ENCODE assay signal across 2 cellular contexts in genomic region chr7:1569016-1569415, GRCh38.
TF ChIP-seq lines count a peak whose summit lies in the region.

No MANE protein-coding gene starts in this region.

TF ChIP-seq in SK-N-SH, 30 proteins besides CTCF, POLR2A, EP300 and RAD21 (continued from another document):
- TF ChIP-seq, protein P1, sequence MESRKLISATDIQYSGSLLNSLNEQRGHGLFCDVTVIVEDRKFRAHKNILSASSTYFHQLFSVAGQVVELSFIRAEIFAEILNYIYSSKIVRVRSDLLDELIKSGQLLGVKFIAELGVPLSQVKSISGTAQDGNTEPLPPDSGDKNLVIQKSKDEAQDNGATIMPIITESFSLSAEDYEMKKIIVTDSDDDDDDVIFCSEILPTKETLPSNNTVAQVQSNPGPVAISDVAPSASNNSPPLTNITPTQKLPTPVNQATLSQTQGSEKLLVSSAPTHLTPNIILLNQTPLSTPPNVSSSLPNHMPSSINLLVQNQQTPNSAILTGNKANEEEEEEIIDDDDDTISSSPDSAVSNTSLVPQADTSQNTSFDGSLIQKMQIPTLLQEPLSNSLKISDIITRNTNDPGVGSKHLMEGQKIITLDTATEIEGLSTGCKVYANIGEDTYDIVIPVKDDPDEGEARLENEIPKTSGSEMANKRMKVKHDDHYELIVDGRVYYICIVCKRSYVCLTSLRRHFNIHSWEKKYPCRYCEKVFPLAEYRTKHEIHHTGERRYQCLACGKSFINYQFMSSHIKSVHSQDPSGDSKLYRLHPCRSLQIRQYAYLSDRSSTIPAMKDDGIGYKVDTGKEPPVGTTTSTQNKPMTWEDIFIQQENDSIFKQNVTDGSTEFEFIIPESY (IDR thresholded peaks at IDR 0.05; ENCODE audit: borderline replicate concordance, low read depth): no peak
- no peak for TF ChIP-seq SIN3A (IDR thresholded peaks at IDR 0.05; ENCODE audit: borderline replicate concordance, low read depth, low read length)
- no peak for TF ChIP-seq JUND (IDR thresholded peaks at IDR 0.05)
- TF ChIP-seq, protein P2, sequence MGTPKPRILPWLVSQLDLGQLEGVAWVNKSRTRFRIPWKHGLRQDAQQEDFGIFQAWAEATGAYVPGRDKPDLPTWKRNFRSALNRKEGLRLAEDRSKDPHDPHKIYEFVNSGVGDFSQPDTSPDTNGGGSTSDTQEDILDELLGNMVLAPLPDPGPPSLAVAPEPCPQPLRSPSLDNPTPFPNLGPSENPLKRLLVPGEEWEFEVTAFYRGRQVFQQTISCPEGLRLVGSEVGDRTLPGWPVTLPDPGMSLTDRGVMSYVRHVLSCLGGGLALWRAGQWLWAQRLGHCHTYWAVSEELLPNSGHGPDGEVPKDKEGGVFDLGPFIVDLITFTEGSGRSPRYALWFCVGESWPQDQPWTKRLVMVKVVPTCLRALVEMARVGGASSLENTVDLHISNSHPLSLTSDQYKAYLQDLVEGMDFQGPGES (IDR thresholded peaks at IDR 0.05; ENCODE audit: low read depth, low read length): no peak
- TF ChIP-seq, protein P3, sequence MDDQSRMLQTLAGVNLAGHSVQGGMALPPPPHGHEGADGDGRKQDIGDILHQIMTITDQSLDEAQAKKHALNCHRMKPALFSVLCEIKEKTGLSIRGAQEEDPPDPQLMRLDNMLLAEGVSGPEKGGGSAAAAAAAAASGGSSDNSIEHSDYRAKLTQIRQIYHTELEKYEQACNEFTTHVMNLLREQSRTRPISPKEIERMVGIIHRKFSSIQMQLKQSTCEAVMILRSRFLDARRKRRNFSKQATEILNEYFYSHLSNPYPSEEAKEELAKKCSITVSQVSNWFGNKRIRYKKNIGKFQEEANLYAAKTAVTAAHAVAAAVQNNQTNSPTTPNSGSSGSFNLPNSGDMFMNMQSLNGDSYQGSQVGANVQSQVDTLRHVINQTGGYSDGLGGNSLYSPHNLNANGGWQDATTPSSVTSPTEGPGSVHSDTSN (IDR thresholded peaks at IDR 0.05): no peak
- TF ChIP-seq RXRA (IDR thresholded peaks at IDR 0.05; ENCODE audit: borderline replicate concordance, low read depth): no peak
- no peak for TF ChIP-seq GATA2 (CRISPR knock-in tag; IDR thresholded peaks at IDR 0.05)
- TF ChIP-seq EZH2phosphoT487 (IDR thresholded peaks at IDR 0.05; ENCODE audit: borderline replicate concordance, low read depth): no peak
- no peak for TF ChIP-seq ELF1 (IDR thresholded peaks at IDR 0.05)

TF ChIP-seq in SK-N-SH treated with all-trans-retinoic acid at 6 μM for 48 hours, 23 proteins besides CTCF, POLR2A, EP300 and RAD21 (continued from another document):
- no peak for TF ChIP-seq PATZ1 (CRISPR knock-in tag; IDR thresholded peaks at IDR 0.05; ENCODE audit: borderline replicate concordance)
- TF ChIP-seq TOX (CRISPR knock-in tag; IDR thresholded peaks at IDR 0.05; ENCODE audit: borderline replicate concordance): no peak
- no peak for TF ChIP-seq ARNTL (CRISPR knock-in tag; IDR thresholded peaks at IDR 0.05; ENCODE audit: borderline replicate concordance, low read depth)
- no peak for TF ChIP-seq RARB (CRISPR knock-in tag; IDR thresholded peaks at IDR 0.05)
- TF ChIP-seq, protein P4, sequence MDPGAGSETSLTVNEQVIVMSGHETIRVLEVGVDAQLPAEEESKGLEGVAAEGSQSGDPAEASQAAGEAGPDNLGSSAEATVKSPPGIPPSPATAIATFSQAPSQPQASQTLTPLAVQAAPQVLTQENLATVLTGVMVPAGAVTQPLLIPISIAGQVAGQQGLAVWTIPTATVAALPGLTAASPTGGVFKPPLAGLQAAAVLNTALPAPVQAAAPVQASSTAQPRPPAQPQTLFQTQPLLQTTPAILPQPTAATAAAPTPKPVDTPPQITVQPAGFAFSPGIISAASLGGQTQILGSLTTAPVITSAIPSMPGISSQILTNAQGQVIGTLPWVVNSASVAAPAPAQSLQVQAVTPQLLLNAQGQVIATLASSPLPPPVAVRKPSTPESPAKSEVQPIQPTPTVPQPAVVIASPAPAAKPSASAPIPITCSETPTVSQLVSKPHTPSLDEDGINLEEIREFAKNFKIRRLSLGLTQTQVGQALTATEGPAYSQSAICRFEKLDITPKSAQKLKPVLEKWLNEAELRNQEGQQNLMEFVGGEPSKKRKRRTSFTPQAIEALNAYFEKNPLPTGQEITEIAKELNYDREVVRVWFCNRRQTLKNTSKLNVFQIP (CRISPR knock-in tag; IDR thresholded peaks at IDR 0.05; ENCODE audit: borderline replicate concordance, low read depth): no peak
- TF ChIP-seq SNAI2 (CRISPR knock-in tag; IDR thresholded peaks at IDR 0.05): no peak
- TF ChIP-seq, protein P5, sequence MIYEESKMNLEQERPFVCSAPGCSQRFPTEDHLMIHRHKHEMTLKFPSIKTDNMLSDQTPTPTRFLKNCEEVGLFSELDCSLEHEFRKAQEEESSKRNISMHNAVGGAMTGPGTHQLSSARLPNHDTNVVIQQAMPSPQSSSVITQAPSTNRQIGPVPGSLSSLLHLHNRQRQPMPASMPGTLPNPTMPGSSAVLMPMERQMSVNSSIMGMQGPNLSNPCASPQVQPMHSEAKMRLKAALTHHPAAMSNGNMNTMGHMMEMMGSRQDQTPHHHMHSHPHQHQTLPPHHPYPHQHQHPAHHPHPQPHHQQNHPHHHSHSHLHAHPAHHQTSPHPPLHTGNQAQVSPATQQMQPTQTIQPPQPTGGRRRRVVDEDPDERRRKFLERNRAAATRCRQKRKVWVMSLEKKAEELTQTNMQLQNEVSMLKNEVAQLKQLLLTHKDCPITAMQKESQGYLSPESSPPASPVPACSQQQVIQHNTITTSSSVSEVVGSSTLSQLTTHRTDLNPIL (CRISPR knock-in tag; IDR thresholded peaks at IDR 0.05; ENCODE audit: low read depth): no peak
- no peak for TF ChIP-seq ZFP30 (CRISPR knock-in tag; IDR thresholded peaks at IDR 0.05)
- TF ChIP-seq ISL1 (CRISPR knock-in tag; IDR thresholded peaks at IDR 0.05): no peak
